Comparison of ENCODE assay signal across 10 cellular contexts in the genomic region with DNA sequence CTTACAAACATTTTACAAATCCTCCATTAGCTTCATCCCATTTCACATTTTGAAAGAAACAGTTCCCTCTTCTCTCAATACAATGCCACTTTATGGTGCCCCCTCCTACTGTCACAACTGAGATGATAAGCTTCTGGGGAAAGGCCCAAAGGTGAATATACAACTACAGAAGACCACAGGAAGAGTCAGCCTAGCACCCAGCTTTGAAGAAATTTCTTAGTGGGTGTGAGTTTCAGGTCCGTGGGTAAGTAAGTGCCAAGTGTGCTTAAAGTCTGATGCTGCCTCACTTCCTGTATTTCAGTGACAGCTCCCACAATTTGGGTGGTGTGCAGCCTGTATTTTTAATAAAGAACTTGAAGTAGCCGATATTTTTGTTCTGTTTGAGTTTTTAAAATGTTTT.
DNase-seq lines count a peak whose midpoint lies in the region; ATAC-seq and TF ChIP-seq lines count a peak whose summit lies in the region.
"Had no signal": no experiment of that assay in that cellular context is flagged by ENCODE, and none has a peak within 500 bp of the region (broad histone marks: within the 10 kb centered on the region; RNA-seq: fewer than 3 reads in every experiment).

No MANE protein-coding gene starts in this region.

- peak; percentile 95 for ATAC-seq in activated CD4-positive, alpha-beta T cell treated with anti-CD3 and anti-CD28 coated beads for 36 hours
- ATAC-seq in HG02610 (IDR thresholded peaks at IDR 0.05; ENCODE audit: unreplicated experiment) = peak; percentile 67

- H3K4me1 Mint-ChIP-seq in activated CD4-positive, alpha-beta T cell treated with anti-CD3 and anti-CD28 coated beads for 36 hours = peaks cover 22% of the 10 kb centered on the region
- H3K4me1 Mint-ChIP-seq: activated naive CD4-positive, alpha-beta T cell treated with anti-CD3 and anti-CD28 coated beads, Interleukin-2, amount 10 ng/mL, durations not matched to agents 7 days and 5 days had no signal

- no peaks in the 10 kb centered on the region for H3K9me3 Mint-ChIP-seq in activated CD4-positive, alpha-beta T cell treated with anti-CD3 and anti-CD28 coated beads for 36 hours (ENCODE audit: low read depth)
- H3K9me3 Mint-ChIP-seq: activated naive CD4-positive, alpha-beta T cell treated with anti-CD3 and anti-CD28 coated beads, Interleukin-2, amount 10 ng/mL, durations not matched to agents 7 days and 5 days; T-cell had no signal

- H3K9ac ChIP-seq in Loucy (ENCODE audit: low read depth, low read length, poor library complexity, severe bottlenecking) = no peak overlapping the region
- H3K9ac ChIP-seq in skeletal muscle satellite cell (ENCODE audit: low read depth, low read length) = peak overlapping the region; percentile 15

- peaks cover 19% of the 10 kb centered on the region for H3K27me3 Mint-ChIP-seq in activated CD4-positive, alpha-beta T cell treated with anti-CD3 and anti-CD28 coated beads for 36 hours

- H3K9me2 ChIP-seq in Loucy (replicated peaks; ENCODE audit: low read depth, low read length) = no peaks in the 10 kb centered on the region

- H3K4me3 Mint-ChIP-seq in activated CD4-positive, alpha-beta T cell treated with anti-CD3 and anti-CD28 coated beads for 36 hours = no peak overlapping the region
- H3K4me3 Mint-ChIP-seq: activated naive CD4-positive, alpha-beta T cell treated with anti-CD3 and anti-CD28 coated beads, Interleukin-2, amount 10 ng/mL, durations not matched to agents 7 days and 5 days had no signal

- H3K79me2 ChIP-seq in Loucy (ENCODE audit: insufficient read depth, low read length) = no peaks in the 10 kb centered on the region

- H4K20me1 ChIP-seq in Loucy (ENCODE audit: insufficient read depth, low read length, poor library complexity, severe bottlenecking) = no peaks in the 10 kb centered on the region

- intact Hi-C loops in activated CD4-positive, alpha-beta T cell treated with anti-CD3 and anti-CD28 coated beads for 36 hours (cut with DNase I, micrococcal nuclease) = loop anchor here (5.0 to 10.0 kb wide), 2 partner anchors 102 to 1831 kb away; no protein-coding TSS in a partner anchor
- intact Hi-C loops in ascending aorta (cut with DNase I) = loop anchor here (5.0 kb wide), 1 partner anchor 102 kb away; no protein-coding TSS in a partner anchor

- H3K27ac Mint-ChIP-seq in activated CD4-positive, alpha-beta T cell treated with anti-CD3 and anti-CD28 coated beads for 36 hours = no peak overlapping the region
- H3K27ac Mint-ChIP-seq: activated naive CD4-positive, alpha-beta T cell treated with anti-CD3 and anti-CD28 coated beads, Interleukin-2, amount 10 ng/mL, durations not matched to agents 7 days and 5 days had no signal

- peak overlapping the region; percentile 90 for H2AFZ ChIP-seq in Loucy (ENCODE audit: low read length)

- H3K9me3 ChIP-seq in Loucy (ENCODE audit: insufficient read depth, low read depth, low read length) (no peaks in the 10 kb centered on the region), skeletal muscle satellite cell (replicated peaks; ENCODE audit: low read length) (no peaks in the 10 kb centered on the region), ascending aorta (no peaks in the 10 kb centered on the region)

- H3K36me3 Mint-ChIP-seq in activated CD4-positive, alpha-beta T cell treated with anti-CD3 and anti-CD28 coated beads for 36 hours (ENCODE audit: low read depth) = no peaks in the 10 kb centered on the region
- H3K36me3 Mint-ChIP-seq: activated naive CD4-positive, alpha-beta T cell treated with anti-CD3 and anti-CD28 coated beads, Interleukin-2, amount 10 ng/mL, durations not matched to agents 7 days and 5 days; T-cell had no signal

- no peaks in the 10 kb centered on the region for H3F3A ChIP-seq in Loucy (ENCODE audit: low read depth)

- H3K4me1 ChIP-seq in Loucy (ENCODE audit: insufficient read depth, low read length, poor library complexity, severe bottlenecking) (peaks cover 11% of the 10 kb centered on the region), skeletal muscle satellite cell (ENCODE audit: control insufficient read depth, insufficient read depth, low read length) (peaks cover 45% of the 10 kb centered on the region), ascending aorta (peaks cover 0 to 14% of the 10 kb centered on the region in 2 donors)

- H3K27me3 ChIP-seq in Loucy (ENCODE audit: insufficient read depth, low read length, poor library complexity, severe bottlenecking) (no peaks in the 10 kb centered on the region), skeletal muscle satellite cell (ENCODE audit: control insufficient read depth, insufficient read depth, low read length) (no peaks in the 10 kb centered on the region), ascending aorta (no peaks in the 10 kb centered on the region)

- POLR2A ChIA-PET in activated CD4-positive, alpha-beta T cell treated with anti-CD3 and anti-CD28 coated beads for 36 hours (lab: Charles Lee) = no interaction called here
- POLR2A ChIA-PET in RWPE1 (lab: Yijun Ruan, JAX; ENCODE audit: low non-redundant PET) = no interaction called here

- H3K36me3 ChIP-seq in Loucy (ENCODE audit: insufficient read depth, low read length) (no peaks in the 10 kb centered on the region), skeletal muscle satellite cell (ENCODE audit: insufficient read depth, low read length) (peaks cover 15% of the 10 kb centered on the region), ascending aorta (no peaks in the 10 kb centered on the region)

- no peak overlapping the region for H3K27ac ChIP-seq in RWPE1
- H3K27ac ChIP-seq in ascending aorta = no peak overlapping the region

- H3K4me2 ChIP-seq in Loucy (ENCODE audit: low read depth, low read length, poor library complexity, severe bottlenecking) (peak overlapping the region; percentile 54), skeletal muscle satellite cell (ENCODE audit: low read length) (peak overlapping the region; percentile 17)

- peak; percentile 27 for DNase-seq in activated CD4-positive, alpha-beta T cell treated with anti-CD3 and anti-CD28 coated beads for 36 hours
- no peak for DNase-seq in activated CD4-positive, alpha-beta T cell treated with anti-CD3 and anti-CD28 coated beads for 1 hour
- DNase-seq in NCI-H146 treated with DMSO at 0.1 percent for 48 hours (lab: John Stamatoyannopoulos, UW; ENCODE audit: unreplicated experiment) (no peak), RWPE1 (ENCODE audit: low spot score) (no peak), ascending aorta (ENCODE audit: low spot score in 2 of 2) (no peak)
- DNase-seq: activated naive CD4-positive, alpha-beta T cell treated with anti-CD3 and anti-CD28 coated beads, Interleukin-2, amount 10 ng/mL, durations not matched to agents 7 days and 5 days had no signal

- CTCF ChIA-PET in activated CD4-positive, alpha-beta T cell treated with anti-CD3 and anti-CD28 coated beads for 36 hours (lab: Charles Lee) = interaction anchor here (0.6 to 1.7 kb wide), 5 partner anchors 16 to 103 kb away, joined by 3 to 4 read pairs (median 3); no protein-coding TSS in a partner anchor
- CTCF ChIA-PET in RWPE1 (lab: Yijun Ruan, JAX) = interaction anchor here (0.5 to 1.5 kb wide), 9 partner anchors 52 to 673 kb away, joined by 3 to 10 read pairs (median 4); no protein-coding TSS in a partner anchor

- H3K4me3 ChIP-seq in Loucy (ENCODE audit: low read length, poor library complexity, severe bottlenecking) (peak overlapping the region; percentile 12), skeletal muscle satellite cell (ENCODE audit: low read length) (no peak overlapping the region), ascending aorta (no peak overlapping the region)

- TF ChIP-seq CTCF in Loucy (conservative IDR thresholded peaks at IDR 0.05; ENCODE audit: low read length) (no peak), RWPE1 (conservative IDR thresholded peaks at IDR 0.05; ENCODE audit: low read depth) (no peak), ascending aorta (IDR thresholded peaks at IDR 0.05) (no peak)
